ENCODE assay signal across 32 cellular contexts in the genomic region with DNA sequence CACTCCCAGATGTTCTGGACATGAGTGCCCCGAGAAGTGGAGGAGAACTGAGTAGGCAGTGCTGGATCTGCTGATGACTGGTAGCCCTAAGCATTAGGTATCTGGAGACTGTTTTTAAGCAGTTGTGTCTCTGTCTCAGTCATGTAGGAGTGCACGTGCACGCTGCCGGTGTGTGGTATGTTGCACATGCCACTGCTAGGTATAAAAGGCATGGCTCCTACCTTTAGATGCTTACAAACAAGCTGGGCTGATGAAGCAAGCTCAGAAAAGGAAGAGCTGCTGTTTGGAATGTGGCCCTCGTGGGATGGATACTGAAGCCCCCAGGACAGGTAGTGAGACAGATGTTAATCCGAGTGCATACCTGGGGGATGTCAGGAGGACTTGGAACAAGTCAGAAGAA.
"Had no signal": no experiment of that assay in that cellular context is flagged by ENCODE, and none has a peak within 500 bp of the region (broad histone marks: within the 10 kb centered on the region; RNA-seq: fewer than 3 reads in every experiment).

No MANE protein-coding gene starts in this region.

- H2AFZ ChIP-seq: PC-9 had no signal

- H3K9me3 Mint-ChIP-seq: activated CD4-positive, alpha-beta memory T cell treated with anti-CD3 and anti-CD28 coated beads, Interleukin-2, amount 10 ng/mL, durations not matched to agents 7 days and 5 days; activated naive CD8-positive, alpha-beta T cell treated with anti-CD3 and anti-CD28 coated beads for 36 hours; activated T-helper 17 cell treated with anti-CD3 and anti-CD28 coated beads, Interleukin-2, amount 50 U/mL, for 72 hours had no signal

- H3K4me3 Mint-ChIP-seq: activated CD4-positive, alpha-beta memory T cell treated with anti-CD3 and anti-CD28 coated beads, Interleukin-2, amount 10 ng/mL, durations not matched to agents 7 days and 5 days; activated CD8-positive, alpha-beta memory T cell treated with anti-CD3 and anti-CD28 coated beads, Interleukin-2, amount 10 ng/mL, durations not matched to agents 7 days and 5 days; activated naive CD8-positive, alpha-beta T cell treated with anti-CD3 and anti-CD28 coated beads for 36 hours; activated T-helper 17 cell treated with anti-CD3 and anti-CD28 coated beads, Interleukin-2, amount 50 U/mL, for 72 hours had no signal

- H3K27ac ChIP-seq: brain microvascular endothelial cell, KMS-11, PC-9, SK-N-MC, WERI-Rb-1 had no signal

- H3K4me2 ChIP-seq: KMS-11, PC-9 had no signal

- H3K27me3 ChIP-seq: brain microvascular endothelial cell had no signal

- H3K4me3 ChIP-seq: PC-9, SK-N-MC had no signal

- H3K4me1 Mint-ChIP-seq: activated CD4-positive, alpha-beta memory T cell treated with anti-CD3 and anti-CD28 coated beads, Interleukin-2, amount 10 ng/mL, durations not matched to agents 7 days and 5 days; activated CD8-positive, alpha-beta memory T cell treated with anti-CD3 and anti-CD28 coated beads, Interleukin-2, amount 10 ng/mL, durations not matched to agents 7 days and 5 days; activated naive CD8-positive, alpha-beta T cell treated with anti-CD3 and anti-CD28 coated beads for 36 hours had no signal

- DNase-seq: activated CD4-positive, alpha-beta memory T cell treated with anti-CD3 and anti-CD28 coated beads, Interleukin-2, amount 10 ng/mL, durations not matched to agents 7 days and 5 days; activated CD4-positive, alpha-beta T cell treated with anti-CD3 and anti-CD28 coated beads for 1 hour; activated CD4-positive, alpha-beta T cell treated with anti-CD3 and anti-CD28 coated beads for 48 hours; activated CD4-positive, CD25-positive, alpha-beta regulatory T cell; activated CD8-positive, alpha-beta memory T cell treated with anti-CD3 and anti-CD28 coated beads for 24 hours; activated CD8-positive, alpha-beta memory T cell treated with anti-CD3 and anti-CD28 coated beads, Interleukin-2, amount 10 ng/mL, durations not matched to agents 7 days and 5 days; activated effector memory CD4-positive, alpha-beta T cell treated with anti-CD3 and anti-CD28 coated beads, Interleukin-2, amount 50 U/mL, for 16 hours; activated naive CD4-positive, alpha-beta T cell; activated naive CD4-positive, alpha-beta T cell treated with anti-CD3 and anti-CD28 coated beads, Interleukin-2, amount 50 U/mL, for 16 hours; activated naive CD8-positive, alpha-beta T cell treated with anti-CD3 and anti-CD28 coated beads for 36 hours; activated T-cell treated with anti-CD3 and anti-CD28 coated beads, Interleukin-2, amount 50 U/mL, for 48 hours; amniotic stem cell; aorta; brain microvascular endothelial cell; central memory CD4-positive, alpha-beta T cell; NCI-H1092 treated with DMSO at 0.1 percent for 48 hours; NCI-H1417; NCI-H146; NCI-H187; NCI-H2029 treated with DMSO at 0.1 percent for 48 hours; NCI-H2107; NCI-H2171; NCI-H510A; NCI-H526; NCI-H748 treated with DMSO at 0.1 percent for 48 hours; PC-9; Right ventricle myocardium superior; T1000; WERI-Rb-1 had no signal

- H3K27ac Mint-ChIP-seq: activated CD4-positive, alpha-beta memory T cell treated with anti-CD3 and anti-CD28 coated beads, Interleukin-2, amount 10 ng/mL, durations not matched to agents 7 days and 5 days; activated CD8-positive, alpha-beta memory T cell treated with anti-CD3 and anti-CD28 coated beads, Interleukin-2, amount 10 ng/mL, durations not matched to agents 7 days and 5 days; activated naive CD8-positive, alpha-beta T cell treated with anti-CD3 and anti-CD28 coated beads for 36 hours; activated T-helper 17 cell treated with anti-CD3 and anti-CD28 coated beads, Interleukin-2, amount 50 U/mL, for 72 hours had no signal

- H3K27me3 Mint-ChIP-seq: activated CD4-positive, alpha-beta memory T cell treated with anti-CD3 and anti-CD28 coated beads, Interleukin-2, amount 10 ng/mL, durations not matched to agents 7 days and 5 days; activated CD8-positive, alpha-beta memory T cell treated with anti-CD3 and anti-CD28 coated beads, Interleukin-2, amount 10 ng/mL, durations not matched to agents 7 days and 5 days; activated naive CD8-positive, alpha-beta T cell treated with anti-CD3 and anti-CD28 coated beads for 36 hours; activated T-helper 17 cell treated with anti-CD3 and anti-CD28 coated beads, Interleukin-2, amount 50 U/mL, for 72 hours had no signal
